18 cellular contexts compared by ENCODE assay signal in the genomic region with DNA sequence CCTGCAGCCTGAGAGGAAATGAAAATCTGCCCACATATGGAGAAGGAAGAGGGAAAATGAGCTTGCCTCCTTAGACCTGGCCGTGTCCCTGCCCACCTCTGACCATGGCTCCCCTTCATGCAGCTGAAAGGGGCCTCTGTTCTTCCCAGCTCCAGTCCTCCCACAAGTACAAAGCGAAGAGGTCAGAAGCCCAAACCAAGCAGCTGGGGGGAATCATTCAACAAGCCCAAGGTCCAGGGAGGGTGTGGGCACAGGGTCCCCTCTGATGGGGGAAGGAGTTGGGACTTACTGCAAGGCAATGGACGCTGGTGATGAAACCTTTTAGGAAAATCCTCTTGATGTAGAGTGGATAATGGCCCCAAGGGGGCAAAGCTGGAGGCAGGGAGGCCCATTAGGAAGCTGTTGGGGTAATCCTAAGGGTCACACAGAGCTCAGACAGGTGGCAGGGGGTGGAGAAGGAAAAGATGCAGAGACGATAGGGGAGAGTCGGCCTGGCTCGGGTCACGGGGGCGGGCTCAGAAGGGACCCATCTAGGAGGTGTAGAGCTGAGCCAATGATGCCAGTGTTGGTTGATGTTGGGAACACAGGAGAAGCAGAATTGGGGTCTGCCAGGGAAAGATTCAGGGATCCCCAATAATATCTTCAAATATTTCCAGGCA. TPM values are rescaled to one million over a fixed set of nuclear protein-coding genes. Genes with fewer than 3 reads are reported as not detected.
DNase-seq lines count a peak whose midpoint lies in the region; ATAC-seq and TF ChIP-seq lines count a peak whose summit lies in the region.
"Had no signal": no experiment of that assay in that cellular context is flagged by ENCODE, and none has a peak within 500 bp of the region (broad histone marks: within the 10 kb centered on the region; RNA-seq: fewer than 3 reads in every experiment).

No MANE protein-coding gene starts in this region.

- no peaks in the 10 kb centered on the region for H3K9me2 ChIP-seq in SK-N-SH

- H3K36me3 ChIP-seq in SK-N-SH (replicated peaks in 1 of 2; ENCODE audit: control insufficient read depth in 1 of 2, insufficient read depth in 2 of 2, low read length in 1 of 2), result no peaks in the 10 kb centered on the region
- H3K36me3 ChIP-seq in H7 (replicated peaks; ENCODE audit: control insufficient read depth, insufficient read depth, low read length), result no peaks in the 10 kb centered on the region
- H3K36me3 ChIP-seq: BLaER1 had no signal

- TF ChIP-seq CTCF in SK-N-SH (IDR thresholded peaks at IDR 0.05), result no peak

- H3K4me1 ChIP-seq in SK-N-SH (ENCODE audit: control insufficient read depth in 1 of 2, insufficient read depth in 2 of 2, low read depth in 1 of 2, low read length in 1 of 2), result no peaks in the 10 kb centered on the region
- H3K4me1 ChIP-seq: BLaER1 had no signal

- DNase-seq in SK-N-SH, result peak; percentile 4
- DNase-seq in H7, result peak; percentile 26
- DNase-seq in epidermal melanocyte (ENCODE audit: insufficient read length, low spot score), result peak; percentile 4
- peak; percentile 39 for DNase-seq in sciatic nerve (ENCODE audit: low spot score)
- DNase-seq in EL, result no peak
- no peak for DNase-seq in NCI-H524 treated with DMSO at 0.1 percent for 48 hours (lab: John Stamatoyannopoulos, UW)
- DNase-seq: DND-41, GF-D8, NCI-H1436 treated with DMSO at 0.1 percent for 48 hours, NCI-H2107, SHP77 had no signal

- no peaks in the 10 kb centered on the region for H4K20me1 ChIP-seq in SK-N-SH (ENCODE audit: insufficient read depth)
- H4K20me1 ChIP-seq: BLaER1 had no signal

- TF ChIP-seq RAD21 in SK-N-SH (IDR thresholded peaks at IDR 0.05; ENCODE audit: low read length), result no peak

- H3K9ac ChIP-seq in SK-N-SH, result no peak overlapping the region
- H3K9ac ChIP-seq: BLaER1 had no signal

- ATAC-seq in SK-N-SH treated with all-trans-retinoic acid at 6 μM for 48 hours (no peak), sciatic nerve (no peak), HG02763 (IDR thresholded peaks at IDR 0.05; ENCODE audit: unreplicated experiment) (no peak)
- ATAC-seq: GM23338, Panc1 had no signal

- 56% methylated on average over 8 of the region's 8 CpGs for WGBS in SK-N-SH (ENCODE audit: low lambda C conversion rate)

- H3K79me2 ChIP-seq in SK-N-SH (ENCODE audit: insufficient read depth), result no peaks in the 10 kb centered on the region

- CTCF ChIA-PET in SK-N-SH (lab: Yijun Ruan, JAX), result interaction anchor here (0.9 to 2.9 kb wide), 10 partner anchors 17 to 825 kb away, joined by 3 to 13 read pairs (median 4); no protein-coding TSS in a partner anchor

- no peak overlapping the region for H3K4me2 ChIP-seq in SK-N-SH
- H3K4me2 ChIP-seq: BLaER1, GM23338 had no signal

- POLR2A ChIA-PET in SK-N-SH (lab: Yijun Ruan, JAX), result no interaction called here

- H2AFZ ChIP-seq in SK-N-SH (ENCODE audit: low read depth), result no peak overlapping the region
- H2AFZ ChIP-seq: GM23338 had no signal

- intact Hi-C loops in sciatic nerve (cut with DNase I), result no loop called here

- no peaks in the 10 kb centered on the region for H3F3A ChIP-seq in SK-N-SH (replicated peaks; ENCODE audit: insufficient read depth)

- H3K27me3 ChIP-seq in SK-N-SH (ENCODE audit: insufficient read depth) (no peaks in the 10 kb centered on the region), H7 (ENCODE audit: control insufficient read depth, insufficient read depth, low read length) (no peaks in the 10 kb centered on the region)
- H3K27me3 ChIP-seq: BLaER1 had no signal

- 0 out of 2 replicates have a peak, but pooled peaks cover 3% of the 10 kb centered on the region for H3K9me3 ChIP-seq in SK-N-SH

- no peak for TF ChIP-seq EP300 in SK-N-SH (IDR thresholded peaks at IDR 0.05; ENCODE audit: borderline replicate concordance in 1 of 2, low read depth in 1 of 2, low read length in 1 of 2)

- H3K27ac ChIP-seq in SK-N-SH (ENCODE audit: low read depth in 2 of 2, low read length in 1 of 2), result no peak overlapping the region
- H3K27ac ChIP-seq: 22Rv1, BLaER1 had no signal

- no peak overlapping the region for H3K4me3 ChIP-seq in SK-N-SH (ENCODE audit: low read depth in 2 of 2, low read length in 1 of 2)
- H3K4me3 ChIP-seq in H7 (ENCODE audit: insufficient read depth, low read depth, low read length), result no peak overlapping the region
- H3K4me3 ChIP-seq: BLaER1, GM23338 had no signal

TF ChIP-seq in SK-N-SH, 30 proteins besides CTCF, POLR2A, EP300 and RAD21 (continues in another document):
- no peak for TF ChIP-seq NFIC (IDR thresholded peaks at IDR 0.05; ENCODE audit: borderline replicate concordance)
- no peak for TF ChIP-seq TCF12 (IDR thresholded peaks at IDR 0.05)
- TF ChIP-seq, protein P1, sequence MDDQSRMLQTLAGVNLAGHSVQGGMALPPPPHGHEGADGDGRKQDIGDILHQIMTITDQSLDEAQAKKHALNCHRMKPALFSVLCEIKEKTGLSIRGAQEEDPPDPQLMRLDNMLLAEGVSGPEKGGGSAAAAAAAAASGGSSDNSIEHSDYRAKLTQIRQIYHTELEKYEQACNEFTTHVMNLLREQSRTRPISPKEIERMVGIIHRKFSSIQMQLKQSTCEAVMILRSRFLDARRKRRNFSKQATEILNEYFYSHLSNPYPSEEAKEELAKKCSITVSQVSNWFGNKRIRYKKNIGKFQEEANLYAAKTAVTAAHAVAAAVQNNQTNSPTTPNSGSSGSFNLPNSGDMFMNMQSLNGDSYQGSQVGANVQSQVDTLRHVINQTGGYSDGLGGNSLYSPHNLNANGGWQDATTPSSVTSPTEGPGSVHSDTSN (IDR thresholded peaks at IDR 0.05), result no peak
- TF ChIP-seq, protein P2, sequence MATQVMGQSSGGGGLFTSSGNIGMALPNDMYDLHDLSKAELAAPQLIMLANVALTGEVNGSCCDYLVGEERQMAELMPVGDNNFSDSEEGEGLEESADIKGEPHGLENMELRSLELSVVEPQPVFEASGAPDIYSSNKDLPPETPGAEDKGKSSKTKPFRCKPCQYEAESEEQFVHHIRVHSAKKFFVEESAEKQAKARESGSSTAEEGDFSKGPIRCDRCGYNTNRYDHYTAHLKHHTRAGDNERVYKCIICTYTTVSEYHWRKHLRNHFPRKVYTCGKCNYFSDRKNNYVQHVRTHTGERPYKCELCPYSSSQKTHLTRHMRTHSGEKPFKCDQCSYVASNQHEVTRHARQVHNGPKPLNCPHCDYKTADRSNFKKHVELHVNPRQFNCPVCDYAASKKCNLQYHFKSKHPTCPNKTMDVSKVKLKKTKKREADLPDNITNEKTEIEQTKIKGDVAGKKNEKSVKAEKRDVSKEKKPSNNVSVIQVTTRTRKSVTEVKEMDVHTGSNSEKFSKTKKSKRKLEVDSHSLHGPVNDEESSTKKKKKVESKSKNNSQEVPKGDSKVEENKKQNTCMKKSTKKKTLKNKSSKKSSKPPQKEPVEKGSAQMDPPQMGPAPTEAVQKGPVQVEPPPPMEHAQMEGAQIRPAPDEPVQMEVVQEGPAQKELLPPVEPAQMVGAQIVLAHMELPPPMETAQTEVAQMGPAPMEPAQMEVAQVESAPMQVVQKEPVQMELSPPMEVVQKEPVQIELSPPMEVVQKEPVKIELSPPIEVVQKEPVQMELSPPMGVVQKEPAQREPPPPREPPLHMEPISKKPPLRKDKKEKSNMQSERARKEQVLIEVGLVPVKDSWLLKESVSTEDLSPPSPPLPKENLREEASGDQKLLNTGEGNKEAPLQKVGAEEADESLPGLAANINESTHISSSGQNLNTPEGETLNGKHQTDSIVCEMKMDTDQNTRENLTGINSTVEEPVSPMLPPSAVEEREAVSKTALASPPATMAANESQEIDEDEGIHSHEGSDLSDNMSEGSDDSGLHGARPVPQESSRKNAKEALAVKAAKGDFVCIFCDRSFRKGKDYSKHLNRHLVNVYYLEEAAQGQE (IDR thresholded peaks at IDR 0.05; ENCODE audit: low read depth, low read length), result no peak

TF ChIP-seq in SK-N-SH treated with all-trans-retinoic acid at 6 μM for 48 hours, 23 proteins besides CTCF, POLR2A, EP300 and RAD21:
- TF ChIP-seq ZFP30 (CRISPR knock-in tag; IDR thresholded peaks at IDR 0.05) (no peak), GLIS3 (CRISPR knock-in tag; IDR thresholded peaks at IDR 0.05) (no peak), ARNTL (CRISPR knock-in tag; IDR thresholded peaks at IDR 0.05; ENCODE audit: borderline replicate concordance, low read depth) (no peak)

RNA-seq across cellular contexts. Expression of a gene that starts 16.1 kb away (rescaled TPM):
- not detected in 2 replicates for polyA plus RNA-seq in SK-N-SH (2012; rRNA removed)
- polyA plus RNA-seq in SK-N-SH (2012; cell fraction: cytosol; rRNA removed), result not detected in 2 replicates
- polyA plus RNA-seq in SK-N-SH (2012; cell fraction: nucleus; rRNA removed), result 0.04 and 0.05 TPM in 2 replicates
- total RNA-seq in H7 (2014; rRNA removed; shearing (Covaris generic)), result 23.9 and 35.3 TPM in 2 replicates
- total RNA-seq in sciatic nerve, result not detected
- total RNA-seq: CD8-positive, alpha-beta memory T cell had no signal

Comparison
In these comparisons a context has a peak if more than half of its experiments do, and no peak if none do; other contexts are left out.
1. DNase-seq: peak in SK-N-SH (single experiment), H7 (single experiment), epidermal melanocyte (single experiment) and sciatic nerve (single experiment); none in EL (single experiment) and NCI-H524 treated with DMSO at 0.1 percent for 48 hours (single experiment).
2. RNA of a gene that starts 16.1 kb away (total RNA-seq): 23.9 to 35.3 TPM in H7; not detected in sciatic nerve (single experiment); every median in the first group is over 10 times any median in the second.